In the genomic region with DNA sequence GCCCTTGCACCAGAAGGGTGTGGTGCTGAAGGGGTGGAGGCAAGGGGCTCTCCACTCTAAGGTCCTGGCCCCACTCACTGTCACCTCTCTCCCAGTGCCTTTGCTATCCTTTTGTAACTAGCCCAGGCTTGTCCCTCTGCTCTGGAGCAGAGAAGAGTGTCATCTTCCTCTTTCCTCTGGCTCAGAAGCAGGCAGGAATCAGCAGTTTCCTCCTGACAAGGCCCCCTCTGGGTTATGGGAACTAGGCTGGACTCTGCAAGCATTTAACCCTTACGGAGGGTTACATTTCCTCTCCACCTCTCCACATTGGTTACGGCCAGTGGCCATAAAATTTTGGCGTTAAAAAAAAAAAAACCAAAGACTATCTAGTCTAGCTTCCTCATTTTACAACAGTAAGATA, we compare ENCODE assay signal across 17 cellular contexts. TPM values are rescaled to one million over a fixed set of nuclear protein-coding genes. Genes with fewer than 3 reads are reported as not detected.
A peak's percentile ranks its signal among the peaks of the same experiment; 100 is the strongest.
DNase-seq lines count a peak whose midpoint lies in the region; ATAC-seq, FAIRE-seq and TF ChIP-seq lines count a peak whose summit lies in the region.
"Had no signal": no experiment of that assay in that cellular context is flagged by ENCODE, and none has a peak within 500 bp of the region (broad histone marks: within the 10 kb centered on the region; RNA-seq: fewer than 3 reads in every experiment).

No MANE protein-coding gene starts in this region.

- H3K36me3 Mint-ChIP-seq in CD8-positive, alpha-beta T cell: no peaks in the 10 kb centered on the region

- no peak overlapping the region; the same call in 1 of the 2 replicates for H3K18ac ChIP-seq in H1 (ENCODE audit: extremely low read depth, low read length)
- peak overlapping the region; percentile 92 for H3K18ac ChIP-seq in mesenchymal stem cell (ENCODE audit: low read depth in 1 of 2, low read length in 2 of 2)

- no peak overlapping the region; the same call in 1 of the 2 replicates for H2BK5ac ChIP-seq in H1 (ENCODE audit: low read depth, low read length)
- H2BK5ac ChIP-seq in mesenchymal stem cell (ENCODE audit: low read depth, low read length, poor library complexity, severe bottlenecking): no peak overlapping the region

- H3F3A ChIP-seq in SK-N-SH (replicated peaks; ENCODE audit: insufficient read depth): peaks cover 19% of the 10 kb centered on the region

- TF ChIP-seq RAD21 in SK-N-SH (IDR thresholded peaks at IDR 0.05; ENCODE audit: low read length) (no peak), H1 (IDR thresholded peaks at IDR 0.05 in 1 of 2, conservative IDR thresholded peaks at IDR 0.05 in 1 of 2; ENCODE audit: low read depth in 2 of 2, low read length in 2 of 2) (no peak)

- FAIRE-seq in H1 (lab: Jason Lieb, UNC): no peak

- H3K9ac ChIP-seq in SK-N-SH: no peak overlapping the region
- no peak overlapping the region for H3K9ac ChIP-seq in H1 (replicated peaks in 1 of 4; ENCODE audit: extremely low read depth in 1 of 4, low read depth in 3 of 4, low read length in 3 of 4)
- no peak overlapping the region for H3K9ac ChIP-seq in mesenchymal stem cell (ENCODE audit: low read length)

- no peak overlapping the region for H4K8ac ChIP-seq in H1 (ENCODE audit: extremely low read depth, insufficient read depth, low read length)
- peak overlapping the region; percentile 8 for H4K8ac ChIP-seq in mesenchymal stem cell (ENCODE audit: low read length)

- no peaks in the 10 kb centered on the region for H4K20me1 ChIP-seq in SK-N-SH (ENCODE audit: insufficient read depth)
- no peaks in the 10 kb centered on the region for H4K20me1 ChIP-seq in H1 (replicated peaks in 1 of 2; ENCODE audit: control insufficient read depth in 1 of 2, insufficient read depth in 2 of 2, low read length in 2 of 2)

- H3K4me1 Mint-ChIP-seq in CD8-positive, alpha-beta T cell (ENCODE audit: low read depth): no peaks in the 10 kb centered on the region
- H3K4me1 Mint-ChIP-seq: memory B cell had no signal

- no peak overlapping the region for H3K4me2 ChIP-seq in SK-N-SH
- H3K4me2 ChIP-seq in H1 (ENCODE audit: insufficient read depth in 1 of 2, low read depth in 2 of 2, low read length in 2 of 2): no peak overlapping the region
- H3K4me2 ChIP-seq in mesenchymal stem cell (ENCODE audit: low read length, poor library complexity, severe bottlenecking): no peak overlapping the region

- H2AFZ ChIP-seq in SK-N-SH (ENCODE audit: low read depth) (no peak overlapping the region), H1 (ENCODE audit: low read length) (0 out of 2 replicates have a peak overlapping the region, but pooled peaks have one; percentile 70), mesenchymal stem cell (ENCODE audit: low read depth, low read length) (peak overlapping the region; percentile 21)

- intact Hi-C loops in CD8-positive, alpha-beta T cell (cut with DNase I, micrococcal nuclease): no loop called here

- TF ChIP-seq CTCF in SK-N-SH (IDR thresholded peaks at IDR 0.05): no peak
- TF ChIP-seq CTCF in H1 (IDR thresholded peaks at IDR 0.05; ENCODE audit: control extremely low read depth in 1 of 3, insufficient read depth in 1 of 3, low read depth in 1 of 3, low read length in 3 of 3): no peak
- TF ChIP-seq CTCF in CD8-positive, alpha-beta T cell (IDR thresholded peaks at IDR 0.05): no peak

- H3K14ac ChIP-seq in H1 (ENCODE audit: insufficient read length): no peak overlapping the region
- H3K14ac ChIP-seq in mesenchymal stem cell (ENCODE audit: low read length in 2 of 2): peak overlapping the region in 1 of 2 experiments; percentile 41

- H3K27ac Mint-ChIP-seq in CD8-positive, alpha-beta T cell: no peak overlapping the region
- H3K27ac Mint-ChIP-seq: memory B cell had no signal

- H3K79me2 ChIP-seq in SK-N-SH (ENCODE audit: insufficient read depth): peaks cover 97% of the 10 kb centered on the region
- no peaks in the 10 kb centered on the region for H3K79me2 ChIP-seq in H1 (ENCODE audit: control insufficient read depth in 1 of 2, insufficient read depth in 2 of 2, low read length in 2 of 2)

- peaks cover 5% of the 10 kb centered on the region for H3K27me3 Mint-ChIP-seq in CD8-positive, alpha-beta T cell (ENCODE audit: low read depth)

- no peak for TF ChIP-seq POLR2A in H1 (IDR thresholded peaks at IDR 0.05; ENCODE audit: control extremely low read depth in 1 of 2, low read depth in 2 of 2, low read length in 2 of 2)

- no peak overlapping the region for H3K4me3 Mint-ChIP-seq in CD8-positive, alpha-beta T cell
- H3K4me3 Mint-ChIP-seq: memory B cell had no signal

- H2AK5ac ChIP-seq in H1 (ENCODE audit: low read depth, low read length) (no peak overlapping the region), mesenchymal stem cell (ENCODE audit: low read length, severe bottlenecking) (peak overlapping the region; percentile 23)

- H3K9me3 Mint-ChIP-seq in CD8-positive, alpha-beta T cell: no peaks in the 10 kb centered on the region

- CTCF ChIA-PET in SK-N-SH (lab: Yijun Ruan, JAX) (interaction anchor here (0.8 to 1.6 kb wide), 2 partner anchors 10 to 12 kb away, joined by 3 read pairs; no protein-coding TSS in a partner anchor), H1 (lab: Charles Lee; ENCODE audit: partially characterized antibody) (interaction anchor here (1.1 to 3.8 kb wide), 12 partner anchors 9 to 989 kb away, joined by 3 to 22 read pairs (median 4); no protein-coding TSS in a partner anchor)
- CTCF ChIA-PET in CD8-positive, alpha-beta T cell (lab: Charles Lee): no interaction called here

- TF ChIP-seq EP300 in SK-N-SH (IDR thresholded peaks at IDR 0.05; ENCODE audit: borderline replicate concordance in 1 of 2, low read depth in 1 of 2, low read length in 1 of 2) (no peak), H1 (IDR thresholded peaks at IDR 0.05; ENCODE audit: borderline replicate concordance in 1 of 2, low read depth in 2 of 2, low read length in 2 of 2) (no peak)

- H3K4ac ChIP-seq in H1 (replicated peaks; ENCODE audit: insufficient read length, low read depth, low read length): no peak overlapping the region
- H3K4ac ChIP-seq in mesenchymal stem cell (ENCODE audit: low read depth in 1 of 2, low read length in 2 of 2): peak overlapping the region; percentile 19 to 76

- POLR2A ChIA-PET in SK-N-SH (lab: Yijun Ruan, JAX) (no interaction called here), H1 (lab: Charles Lee; ENCODE audit: partially characterized antibody) (no interaction called here)
- POLR2A ChIA-PET in CD8-positive, alpha-beta T cell (lab: Charles Lee): no interaction called here

- 98% methylated on average over 3 of the region's 3 CpGs for WGBS in SK-N-SH (ENCODE audit: low lambda C conversion rate)
- WGBS in H1 (ENCODE audit: extremely low coverage in 1 of 2, insufficient coverage in 1 of 2, insufficient read length in 1 of 2, insufficient replicate concordance in 2 of 2, low coverage in 1 of 2, low lambda C conversion rate in 2 of 2, missing lambda C conversion rate in 1 of 2), 2 experiments: 82% methylated on average over 3 of the region's 3 CpGs; no CpG with 5 or more reads in 1 of the 2 experiments
- WGBS in mesenchymal stem cell: 16% methylated on average over 3 of the region's 3 CpGs

- H4K5ac ChIP-seq in H1 (ENCODE audit: insufficient read length, low read depth, low read length): no peak overlapping the region

- H3K9me3 ChIP-seq in SK-N-SH (no peaks in the 10 kb centered on the region), H1 (ENCODE audit: insufficient read depth in 2 of 2, low read depth in 1 of 2, low read length in 1 of 2) (no peaks in the 10 kb centered on the region), mesenchymal stem cell (ENCODE audit: control insufficient read depth, low read length) (no peaks in the 10 kb centered on the region)
- H3K9me3 ChIP-seq in CD8-positive, alpha-beta T cell (ENCODE audit: low read length): no peaks in the 10 kb centered on the region
- H3K9me3 ChIP-seq: uterus had no signal

- ATAC-seq in CD8-positive, alpha-beta T cell: no peak
- no peak for ATAC-seq in GM18868 (IDR thresholded peaks at IDR 0.05; ENCODE audit: unreplicated experiment)

- peaks cover 3% of the 10 kb centered on the region; the same call in 1 of the 2 replicates for H3K23me2 ChIP-seq in H1 (ENCODE audit: low read depth, low read length)

- H3K23ac ChIP-seq in H1 (ENCODE audit: insufficient read length): no peak overlapping the region
- H3K23ac ChIP-seq in mesenchymal stem cell (ENCODE audit: low read length in 2 of 2): no peak overlapping the region

- H3K4me1 ChIP-seq in SK-N-SH (ENCODE audit: control insufficient read depth in 1 of 2, insufficient read depth in 2 of 2, low read depth in 1 of 2, low read length in 1 of 2): peaks cover 4 to 28% of the 10 kb centered on the region in 2 experiments; a peak in 3 of 4 replicates
- H3K4me1 ChIP-seq in H1 (replicated peaks in 1 of 4; ENCODE audit: control insufficient read depth in 3 of 4, insufficient read depth in 4 of 4, low read length in 3 of 4): peaks cover 0 to 2% (median 0%) of the 10 kb centered on the region in 4 experiments; a peak in 1 of 7 replicates
- H3K4me1 ChIP-seq in mesenchymal stem cell (ENCODE audit: control insufficient read depth, insufficient read depth, low read depth, low read length): peaks cover 18% of the 10 kb centered on the region
- no peaks in the 10 kb centered on the region for H3K4me1 ChIP-seq in CD8-positive, alpha-beta T cell (ENCODE audit: insufficient read depth, low read length)

- H2BK12ac ChIP-seq in H1 (ENCODE audit: low read depth, low read length): no peak overlapping the region
- peak overlapping the region; percentile 90 to 91 for H2BK12ac ChIP-seq in mesenchymal stem cell (ENCODE audit: low read length in 2 of 2)

- no peaks in the 10 kb centered on the region for H3K9me2 ChIP-seq in SK-N-SH

- H3K36me3 ChIP-seq in SK-N-SH (replicated peaks in 1 of 2; ENCODE audit: control insufficient read depth in 1 of 2, insufficient read depth in 2 of 2, low read length in 1 of 2) (peaks cover 30 to 36% of the 10 kb centered on the region in 2 experiments), H1 (ENCODE audit: control insufficient read depth in 2 of 4, insufficient read depth in 4 of 4, low read length in 3 of 4) (no peaks in the 10 kb centered on the region), mesenchymal stem cell (ENCODE audit: control insufficient read depth in 1 of 2, insufficient read depth in 2 of 2, low read depth in 1 of 2, low read length in 2 of 2) (peaks cover 0 to 12% of the 10 kb centered on the region in 2 experiments)
- no peaks in the 10 kb centered on the region for H3K36me3 ChIP-seq in CD8-positive, alpha-beta T cell (ENCODE audit: insufficient read depth, low read length)
- H3K36me3 ChIP-seq: uterus had no signal

- H3K56ac ChIP-seq in H1 (replicated peaks; ENCODE audit: insufficient read length, low read depth, low read length): no peak overlapping the region

- H3K27ac ChIP-seq in SK-N-SH (ENCODE audit: low read depth in 2 of 2, low read length in 1 of 2): peak overlapping the region; percentile 50 to 58; a peak in 3 of 4 replicates
- no peak overlapping the region; the same call in 1 of the 2 replicates for H3K27ac ChIP-seq in H1 (ENCODE audit: low read depth, low read length)
- peak overlapping the region; percentile 12 for H3K27ac ChIP-seq in mesenchymal stem cell (ENCODE audit: low read length, poor library complexity, severe bottlenecking)
- no peak overlapping the region for H3K27ac ChIP-seq in CD8-positive, alpha-beta T cell (ENCODE audit: low read depth, low read length)
- H3K27ac ChIP-seq: uterus had no signal

- H3K79me1 ChIP-seq in H1 (ENCODE audit: low read depth, low read length): no peaks in the 10 kb centered on the region
- no peaks in the 10 kb centered on the region for H3K79me1 ChIP-seq in mesenchymal stem cell (replicated peaks; ENCODE audit: low read length, poor library complexity, severe bottlenecking)

- no peak overlapping the region for H2BK15ac ChIP-seq in H1 (ENCODE audit: low read length)
- peak overlapping the region; percentile 39 for H2BK15ac ChIP-seq in mesenchymal stem cell (ENCODE audit: low read depth, poor library complexity, severe bottlenecking)

- H2BK20ac ChIP-seq in H1 (ENCODE audit: low read length): no peak overlapping the region

- no peaks in the 10 kb centered on the region for H3K27me3 ChIP-seq in SK-N-SH (ENCODE audit: insufficient read depth)
- no peaks in the 10 kb centered on the region for H3K27me3 ChIP-seq in H1 (replicated peaks in 1 of 4; ENCODE audit: control insufficient read depth in 3 of 4, extremely low read depth in 1 of 4, insufficient read depth in 3 of 4, low read length in 3 of 4)
- H3K27me3 ChIP-seq in mesenchymal stem cell (ENCODE audit: control insufficient read depth in 1 of 2, insufficient read depth in 1 of 2, low read length in 2 of 2): no peaks in the 10 kb centered on the region
- no peaks in the 10 kb centered on the region for H3K27me3 ChIP-seq in CD8-positive, alpha-beta T cell (ENCODE audit: insufficient read depth, low read length)
- H3K27me3 ChIP-seq: uterus had no signal

- H2BK120ac ChIP-seq in H1 (replicated peaks; ENCODE audit: low read depth, low read length): no peak overlapping the region
- H2BK120ac ChIP-seq in mesenchymal stem cell (ENCODE audit: low read depth, low read length): peak overlapping the region; percentile 88

- H3K4me3 ChIP-seq in SK-N-SH (ENCODE audit: low read depth in 2 of 2, low read length in 1 of 2) (no peak overlapping the region), H1 (ENCODE audit: extremely low read depth in 1 of 4, insufficient read depth in 2 of 4, low read depth in 3 of 4, low read length in 4 of 4) (no peak overlapping the region), mesenchymal stem cell (ENCODE audit: insufficient read depth in 1 of 2, low read depth in 1 of 2, low read length in 2 of 2) (no peak overlapping the region)
- no peak overlapping the region for H3K4me3 ChIP-seq in CD8-positive, alpha-beta T cell (ENCODE audit: low read depth, low read length)
- H3K4me3 ChIP-seq: uterus had no signal

- H4K91ac ChIP-seq in H1 (replicated peaks; ENCODE audit: insufficient read length, low read length): no peak overlapping the region
- peak overlapping the region; percentile 65 for H4K91ac ChIP-seq in mesenchymal stem cell (ENCODE audit: low read length)

- DNase-seq in GDM1 (lab: John Stamatoyannopoulos, UW) (peak; percentile 82), SK-N-SH (no peak), H1 (ENCODE audit: low read depth in 1 of 2, low spot score in 2 of 2) (no peak), mesenchymal stem cell (no peak), NCI-H1930 (lab: John Stamatoyannopoulos, UW) (no peak)
- DNase-seq in stimulated activated CD4-positive, alpha-beta T cell treated with anti-CD3 and anti-CD28 coated beads, Interleukin-4, amount 100 ng/mL, for 24 hours: no peak
- DNase-seq in CD8-positive, alpha-beta T cell: no peak
- DNase-seq: activated CD4-positive, alpha-beta T cell treated with anti-CD3 and anti-CD28 coated beads, Interleukin-2, amount 50 U/mL, for 48 hours; activated gamma-delta T cell; DMS153; hippocampal formation; NCI-H2081 treated with DMSO at 0.1 percent for 48 hours; NK-92 treated with Interleukin-12 subunit alpha and Interleukin-12 subunit beta, amount 100 ng/mL, for 24 hours; stimulated activated CD4-positive, alpha-beta T cell treated with anti-CD3 and anti-CD28 coated beads, Interleukin-15, amount 100 ng/mL, for 24 hours; uterus had no signal

RNA-seq across cellular contexts. Expression of a gene that starts 30.4 kb away (rescaled TPM):
- polyA plus RNA-seq in SK-N-SH (2012; rRNA removed) (7.3 and 8.5 TPM in 2 replicates), H1 (2011; rRNA removed) (0.33 and 0.71 TPM in 2 replicates)
- polyA plus RNA-seq in SK-N-SH (2012; cell fraction: cytosol; rRNA removed): 3.9 and 6.2 TPM in 2 replicates
- polyA plus RNA-seq in SK-N-SH (2012; cell fraction: nucleus; rRNA removed): 31.0 and 36.0 TPM in 2 replicates
- total RNA-seq in H1 (2021; fragmentation: NEBNext Ultra II Directional; extraction: Animal tissue kit (Norgen Biotek cat#: 25700)): 1.5 and 2.0 TPM in 2 replicates
- polyA plus RNA-seq in H1 (2011; cell fraction: cytosol; rRNA removed): 0.47 TPM
- polyA plus RNA-seq in H1 (2011; cell fraction: nucleus; rRNA removed): 1.8 TPM
- 0.53 to 0.99 TPM (median 0.61 TPM) in 4 replicates for polyA plus RNA-seq in H1 (2012, experiment 1 of 2)
- polyA plus RNA-seq in H1 (2012, experiment 2 of 2): 0.34 TPM
- 0.65 TPM for polyA plus RNA-seq in H1 (2013, experiment 1 of 2)
- polyA plus RNA-seq in H1 (2013, experiment 2 of 2): 0.48 TPM
- polyA minus RNA-seq in H1 (2011; rRNA and poly(A)+ RNA removed): 1.0 and 1.5 TPM in 2 replicates
- 0.44 TPM for polyA minus RNA-seq in H1 (2011; cell fraction: cytosol; rRNA and poly(A)+ RNA removed)
- 2.5 TPM for polyA minus RNA-seq in H1 (2011; cell fraction: nucleus; rRNA and poly(A)+ RNA removed)
- polyA plus RNA-seq in mesenchymal stem cell (2013, experiment 1 of 2): 4.6 TPM
- polyA plus RNA-seq in mesenchymal stem cell (2013, experiment 2 of 2): 4.6 TPM
- total RNA-seq in CD8-positive, alpha-beta T cell: 1 to 10 TPM; 1.3 to 1.9 TPM

Comparison
In these comparisons a context has a peak if more than half of its experiments do, and no peak if none do; other contexts are left out.
1. H3K27ac ChIP-seq: peak in SK-N-SH (2 of 2) and mesenchymal stem cell (single experiment); none in H1 (single experiment) and CD8-positive, alpha-beta T cell (single experiment).